ENCODE assay signal across 8 cellular contexts in genomic region chr3:155869664-155870063, GRCh38. TPM values are rescaled to one million over a fixed set of nuclear protein-coding genes. Genes with fewer than 3 reads are reported as not detected.
DNase-seq lines count a peak whose midpoint lies in the region; ATAC-seq and TF ChIP-seq lines count a peak whose summit lies in the region.

No MANE protein-coding gene starts in this region.

- H3K36me3 ChIP-seq in breast epithelium: no peaks in the 10 kb centered on the region
- no peaks in the 10 kb centered on the region for H3K36me3 ChIP-seq in mucosa of stomach (ENCODE audit: control insufficient read depth, insufficient read depth, low read length)

- H3K9ac ChIP-seq in mucosa of stomach (ENCODE audit: low read length): peak overlapping the region; percentile 70

- H3K9me3 ChIP-seq in breast epithelium: no peaks in the 10 kb centered on the region
- H3K9me3 ChIP-seq in mucosa of stomach (ENCODE audit: control insufficient read depth, low read length): no peaks in the 10 kb centered on the region

- intact Hi-C loops in breast epithelium (cut with DNase I; ENCODE audit: low total_unique reads): no loop called here

- DNase-seq in breast epithelium (ENCODE audit: low spot score in 2 of 2) (no peak), NCI-H2171 (lab: John Stamatoyannopoulos, UW) (no peak)

- H3K27ac ChIP-seq in 22Rv1 (peak overlapping the region; percentile 92), breast epithelium (peak overlapping the region; percentile 93 to 97)

- TF ChIP-seq POLR2A in breast epithelium (IDR thresholded peaks at IDR 0.05): no peak

- ATAC-seq in HG03175 (IDR thresholded peaks at IDR 0.05; ENCODE audit: unreplicated experiment): peak; percentile 0
- no peak for ATAC-seq in GM18511 (IDR thresholded peaks at IDR 0.05; ENCODE audit: unreplicated experiment)
- no peak for ATAC-seq in GM19467 (IDR thresholded peaks at IDR 0.05; ENCODE audit: unreplicated experiment)
- ATAC-seq in HG02798 (IDR thresholded peaks at IDR 0.05; ENCODE audit: poor library complexity, unreplicated experiment): no peak

- H3K4me1 ChIP-seq in breast epithelium (peaks cover 0 to 5% of the 10 kb centered on the region in 2 donors), mucosa of stomach (ENCODE audit: control insufficient read depth, insufficient read depth, low read length) (no peaks in the 10 kb centered on the region)

- H3K4me3 ChIP-seq in breast epithelium (peak overlapping the region; percentile 86 to 88 (median 87)), mucosa of stomach (ENCODE audit: low read length) (peak overlapping the region; percentile 27)

- TF ChIP-seq CTCF in 22Rv1 (IDR thresholded peaks at IDR 0.05): no peak
- no peak for TF ChIP-seq CTCF in breast epithelium (IDR thresholded peaks at IDR 0.05)

- H3K27me3 ChIP-seq in breast epithelium (no peaks in the 10 kb centered on the region), mucosa of stomach (ENCODE audit: control insufficient read depth, insufficient read depth, low read length) (no peaks in the 10 kb centered on the region)

RNA-seq across cellular contexts. Expression of gene GMPS, which starts 0.8 kb away (rescaled TPM):
- total RNA-seq in breast epithelium: 10 to 100 TPM; 25.6 to 37.6 (median 36.1) TPM

RNA-seq across cellular contexts. Expression of gene SLC33A1, which starts 15.4 kb away (rescaled TPM):
- 10 to 100 TPM; 23.0 to 37.3 (median 33.8) TPM for total RNA-seq in breast epithelium
